Comparison of ENCODE assay signal across 23 cellular contexts in genomic region chr1:205936316-205936715, GRCh38. TPM values are rescaled to one million over a fixed set of nuclear protein-coding genes. Genes with fewer than 3 reads are reported as not detected.
"Had no signal": no experiment of that assay in that cellular context is flagged by ENCODE, and none has a peak within 500 bp of the region (broad histone marks: within the 10 kb centered on the region; RNA-seq: fewer than 3 reads in every experiment).

No MANE protein-coding gene starts in this region.

- H3K4me1 Mint-ChIP-seq: activated CD4-positive, alpha-beta T cell treated with anti-CD3 and anti-CD28 coated beads, Interleukin-2, amount 10 ng/mL, durations not matched to agents 7 days and 5 days; activated naive CD8-positive, alpha-beta T cell treated with anti-CD3 and anti-CD28 coated beads, Interleukin-2, amount 50 U/mL, for 24 hours; central memory CD8-positive, alpha-beta T cell had no signal

- H3K36me3 ChIP-seq: brain microvascular endothelial cell, colonic mucosa, gastrocnemius medialis, left ventricle myocardium inferior, suprapubic skin had no signal

- DNase-seq: activated CD4-positive, alpha-beta T cell treated with anti-CD3 and anti-CD28 coated beads, Interleukin-2, amount 10 ng/mL, durations not matched to agents 7 days and 5 days; activated CD8-positive, alpha-beta T cell treated with anti-CD3 and anti-CD28 coated beads, Interleukin-2, amount 10 ng/mL, durations not matched to agents 7 days and 5 days; activated naive CD4-positive, alpha-beta T cell treated with anti-CD3 and anti-CD28 coated beads for 36 hours; activated naive CD8-positive, alpha-beta T cell treated with anti-CD3 and anti-CD28 coated beads, Interleukin-2, amount 50 U/mL, for 24 hours; activated T-cell treated with anti-CD3 and anti-CD28 coated beads, Interleukin-2, amount 50 U/mL, for 24 hours; aorta; brain microvascular endothelial cell; colonic mucosa; gastrocnemius medialis; head of caudate nucleus; kidney; left ventricle myocardium inferior; stimulated activated CD4-positive, alpha-beta T cell treated with anti-CD3 and anti-CD28 coated beads, Interleukin-12 subunit alpha, Interleukin-12 subunit beta, amount 100 ng/mL, for 4 hours; stimulated activated CD4-positive, alpha-beta T cell treated with anti-CD3 and anti-CD28 coated beads, Interleukin-1b, Interleukin-23, amount 100 ng/mL, for 48 hours; stimulated activated naive CD8-positive, alpha-beta T cell treated with anti-CD3 and anti-CD28 coated beads, Interleukin-15, Interleukin-2, amounts not matched to agents 100 U/mL and 50 U/mL, for 24 hours; T-helper 1 cell; T1000; trophoblast cell had no signal

- H3K4me1 ChIP-seq: colonic mucosa, gastrocnemius medialis had no signal

- H3K27ac ChIP-seq: brain microvascular endothelial cell, colonic mucosa, gastrocnemius medialis, left ventricle myocardium inferior had no signal

- H3K4me3 Mint-ChIP-seq: activated CD4-positive, alpha-beta T cell treated with anti-CD3 and anti-CD28 coated beads, Interleukin-2, amount 10 ng/mL, durations not matched to agents 7 days and 5 days; activated CD8-positive, alpha-beta T cell treated with anti-CD3 and anti-CD28 coated beads, Interleukin-2, amount 10 ng/mL, durations not matched to agents 7 days and 5 days; activated naive CD4-positive, alpha-beta T cell treated with anti-CD3 and anti-CD28 coated beads for 36 hours; activated naive CD8-positive, alpha-beta T cell treated with anti-CD3 and anti-CD28 coated beads, Interleukin-2, amount 50 U/mL, for 24 hours; activated T-cell treated with anti-CD3 and anti-CD28 coated beads, Interleukin-2, amount 50 U/mL, for 24 hours; central memory CD8-positive, alpha-beta T cell; natural killer cell treated with Interleukin-12 subunit alpha and Interleukin-12 subunit beta and Interleukin-15 and Interleukin-18, amount 100 ng/mL, for 72 hours had no signal

- H3K36me3 Mint-ChIP-seq: natural killer cell treated with Interleukin-12 subunit alpha and Interleukin-12 subunit beta and Interleukin-15 and Interleukin-18, amount 100 ng/mL, for 72 hours had no signal

- ATAC-seq: activated CD8-positive, alpha-beta T cell treated with anti-CD3 and anti-CD28 coated beads, Interleukin-2, amount 10 ng/mL, durations not matched to agents 7 days and 5 days; activated naive CD8-positive, alpha-beta T cell treated with anti-CD3 and anti-CD28 coated beads, Interleukin-2, amount 50 U/mL, for 24 hours; gastrocnemius medialis; natural killer cell treated with Interleukin-12 subunit alpha and Interleukin-12 subunit beta and Interleukin-15 and Interleukin-18, amount 100 ng/mL, for 72 hours; stimulated activated naive CD8-positive, alpha-beta T cell treated with anti-CD3 and anti-CD28 coated beads, Interleukin-15, Interleukin-2, amounts not matched to agents 100 U/mL and 50 U/mL, for 24 hours had no signal

- H3K9me3 ChIP-seq: colonic mucosa, gastrocnemius medialis, left ventricle myocardium inferior, suprapubic skin had no signal

- H3K27me3 ChIP-seq: brain microvascular endothelial cell, colonic mucosa, gastrocnemius medialis had no signal

- H3K9me3 Mint-ChIP-seq: activated CD4-positive, alpha-beta T cell treated with anti-CD3 and anti-CD28 coated beads, Interleukin-2, amount 10 ng/mL, durations not matched to agents 7 days and 5 days; activated naive CD4-positive, alpha-beta T cell treated with anti-CD3 and anti-CD28 coated beads for 36 hours; activated naive CD8-positive, alpha-beta T cell treated with anti-CD3 and anti-CD28 coated beads, Interleukin-2, amount 50 U/mL, for 24 hours; activated T-cell treated with anti-CD3 and anti-CD28 coated beads, Interleukin-2, amount 50 U/mL, for 24 hours; activated T-helper 2 cell treated with anti-CD3 and anti-CD28 coated beads, Interferon-gamma antibody, Interleukin-2, Interleukin-4, amounts not matched to agents 10 μg/mL and 5 μg/mL and 100 μg/mL, durations not matched to agents 14 hours and 24 hours and 36 hours; central memory CD8-positive, alpha-beta T cell; natural killer cell treated with Interleukin-12 subunit alpha and Interleukin-12 subunit beta and Interleukin-15 and Interleukin-18, amount 100 ng/mL, for 72 hours had no signal

- H3K27ac Mint-ChIP-seq: activated CD4-positive, alpha-beta T cell treated with anti-CD3 and anti-CD28 coated beads, Interleukin-2, amount 10 ng/mL, durations not matched to agents 7 days and 5 days; activated CD8-positive, alpha-beta T cell treated with anti-CD3 and anti-CD28 coated beads, Interleukin-2, amount 10 ng/mL, durations not matched to agents 7 days and 5 days; activated naive CD4-positive, alpha-beta T cell treated with anti-CD3 and anti-CD28 coated beads for 36 hours; activated naive CD8-positive, alpha-beta T cell treated with anti-CD3 and anti-CD28 coated beads, Interleukin-2, amount 50 U/mL, for 24 hours; activated T-cell treated with anti-CD3 and anti-CD28 coated beads, Interleukin-2, amount 50 U/mL, for 24 hours; activated T-helper 2 cell treated with anti-CD3 and anti-CD28 coated beads, Interferon-gamma antibody, Interleukin-2, Interleukin-4, amounts not matched to agents 10 μg/mL and 5 μg/mL and 100 μg/mL, durations not matched to agents 14 hours and 24 hours and 36 hours; natural killer cell treated with Interleukin-12 subunit alpha and Interleukin-12 subunit beta and Interleukin-15 and Interleukin-18, amount 100 ng/mL, for 72 hours had no signal

- H3K4me3 ChIP-seq: colonic mucosa, gastrocnemius medialis, left ventricle myocardium inferior, suprapubic skin had no signal

RNA-seq across cellular contexts. Expression of gene SLC26A9, which starts 6.9 kb away (rescaled TPM):
- total RNA-seq: activated CD4-positive, alpha-beta T cell treated with anti-CD3 and anti-CD28 coated beads, Interleukin-2, amount 10 ng/mL, durations not matched to agents 7 days and 5 days; activated CD8-positive, alpha-beta T cell treated with anti-CD3 and anti-CD28 coated beads, Interleukin-2, amount 10 ng/mL, durations not matched to agents 7 days and 5 days; activated naive CD4-positive, alpha-beta T cell treated with anti-CD3 and anti-CD28 coated beads for 36 hours; activated T-helper 2 cell treated with anti-CD3 and anti-CD28 coated beads, Interferon-gamma antibody, Interleukin-2, Interleukin-4, amounts not matched to agents 10 μg/mL and 5 μg/mL and 100 μg/mL, durations not matched to agents 14 hours and 24 hours and 36 hours; colonic mucosa; mesenteric fat pad; natural killer cell treated with Interleukin-12 subunit alpha and Interleukin-12 subunit beta and Interleukin-15 and Interleukin-18, amount 100 ng/mL, for 72 hours had no signal
